In genomic region chr12:88931598-88931997, GRCh38 we compare ENCODE assay signal across 1 cellular context.
TF ChIP-seq lines count a peak whose summit lies in the region.

No MANE protein-coding gene starts in this region.

TF ChIP-seq in HepG2, 621 proteins besides CTCF, POLR2A, EP300 and RAD21 (continued from another document):
- TF ChIP-seq HOXA7 (CRISPR knock-in tag; IDR thresholded peaks at IDR 0.05) (no peak), ZNF841 (CRISPR knock-in tag; IDR thresholded peaks at IDR 0.05; ENCODE audit: borderline replicate concordance) (no peak), ZNF597 (CRISPR knock-in tag; IDR thresholded peaks at IDR 0.05) (no peak), SALL1 (CRISPR knock-in tag; IDR thresholded peaks at IDR 0.05) (no peak), SNAPC4 (CRISPR knock-in tag; IDR thresholded peaks at IDR 0.05) (no peak), NCOA2 (CRISPR knock-in tag; IDR thresholded peaks at IDR 0.05) (peak; percentile 71; the same call in 1 of the 2 replicates), ZMYM2 (CRISPR knock-in tag; IDR thresholded peaks at IDR 0.05) (no peak), ZNF317 (CRISPR knock-in tag; IDR thresholded peaks at IDR 0.05) (no peak), ZNF704 (CRISPR knock-in tag; IDR thresholded peaks at IDR 0.05; ENCODE audit: borderline replicate concordance) (no peak), ZNF749 (CRISPR knock-in tag; IDR thresholded peaks at IDR 0.05; ENCODE audit: borderline replicate concordance) (no peak), DMAP1 (CRISPR knock-in tag; IDR thresholded peaks at IDR 0.05) (no peak), HINFP (CRISPR knock-in tag; IDR thresholded peaks at IDR 0.05; ENCODE audit: low read depth) (no peak), ISL2 (CRISPR knock-in tag; IDR thresholded peaks at IDR 0.05) (peak; percentile 77), GATA4 (IDR thresholded peaks at IDR 0.05; ENCODE audit: borderline replicate concordance, low read depth) (peak; percentile 71; the same call in 1 of the 2 replicates), HOXA9 (CRISPR knock-in tag; IDR thresholded peaks at IDR 0.05; ENCODE audit: borderline replicate concordance) (no peak), MTF2 (CRISPR knock-in tag; IDR thresholded peaks at IDR 0.05; ENCODE audit: borderline replicate concordance) (no peak), ZNF607 (CRISPR knock-in tag; IDR thresholded peaks at IDR 0.05; ENCODE audit: borderline replicate concordance) (no peak), ZNF292 (CRISPR knock-in tag; IDR thresholded peaks at IDR 0.05; ENCODE audit: borderline replicate concordance, low read depth) (no peak), ZNF280D (CRISPR knock-in tag; IDR thresholded peaks at IDR 0.05) (no peak), ZNF543 (CRISPR knock-in tag; IDR thresholded peaks at IDR 0.05) (no peak), ZNF574 (CRISPR knock-in tag; IDR thresholded peaks at IDR 0.05) (no peak), HDAC2 (CRISPR knock-in tag; IDR thresholded peaks at IDR 0.05) (0 out of 2 replicates have a peak, but pooled peaks have one; percentile 36), GFI1 (CRISPR knock-in tag; IDR thresholded peaks at IDR 0.05; ENCODE audit: borderline replicate concordance) (peak; percentile 74; the same call in 1 of the 2 replicates)
